In the genomic region with DNA sequence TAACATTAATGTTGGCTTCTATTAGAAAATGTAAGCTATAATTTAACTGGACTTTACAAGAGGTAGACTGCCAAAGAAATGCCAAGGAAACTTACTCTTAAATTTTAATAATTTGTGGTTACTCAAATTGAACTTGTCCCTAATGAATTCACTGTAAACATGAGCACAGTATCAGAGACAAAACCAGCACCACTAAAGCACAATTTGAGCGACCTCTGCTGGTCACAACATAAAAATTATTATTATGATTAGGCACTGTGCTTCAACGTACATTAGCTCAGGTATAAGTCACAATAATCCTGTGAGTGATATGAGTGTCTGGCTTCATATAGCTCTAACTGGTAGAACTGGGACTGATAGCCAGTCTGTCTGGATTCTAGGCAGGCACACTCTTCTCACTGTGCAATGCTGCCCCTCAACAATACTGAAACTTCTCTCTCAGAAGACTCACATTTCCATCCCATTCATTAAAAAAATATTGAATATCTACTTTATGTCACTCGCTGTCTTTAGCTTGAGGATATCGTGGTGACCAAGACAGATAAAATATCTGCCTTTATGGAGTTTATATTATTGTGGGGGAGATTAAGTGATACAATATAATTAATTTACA, we compare ENCODE assay signal across 8 cellular contexts. TPM values are rescaled to one million over a fixed set of nuclear protein-coding genes. Genes with fewer than 3 reads are reported as not detected.
A peak's percentile ranks its signal among the peaks of the same experiment; 100 is the strongest.
DNase-seq lines count a peak whose midpoint lies in the region; ATAC-seq and TF ChIP-seq lines count a peak whose summit lies in the region.

No MANE protein-coding gene starts in this region.

- H4K20me1 ChIP-seq in PC-9 (ENCODE audit: insufficient read depth) = no peaks in the 10 kb centered on the region

- no peak overlapping the region for H2AFZ ChIP-seq in PC-9

- H3K27ac ChIP-seq in PC-9 (no peak overlapping the region), tibial nerve (no peak overlapping the region)

- 37 to 44% methylated on average over 4 of the region's 4 CpGs for WGBS in tibial nerve, 2 donors

- H3K4me2 ChIP-seq in PC-9 = no peak overlapping the region

- peak; percentile 55 for TF ChIP-seq CTCF in PC-9 (conservative IDR thresholded peaks at IDR 0.05)
- peak; percentile 9 to 59 (median 22) for TF ChIP-seq CTCF in tibial nerve (IDR thresholded peaks at IDR 0.05)

- CTCF ChIA-PET in PC-9 (lab: Charles Lee) = interaction anchor here (0.5 to 1.6 kb wide), 7 partner anchors 16 to 615 kb away, joined by 3 to 11 read pairs (median 3); a partner anchor contains a TSS

- H3K4me3 ChIP-seq in PC-9 (no peak overlapping the region), tibial nerve (no peak overlapping the region)

- no peak for TF ChIP-seq POLR2A in tibial nerve (IDR thresholded peaks at IDR 0.05)

- no peaks in the 10 kb centered on the region for H3K4me1 ChIP-seq in PC-9 (replicated peaks; ENCODE audit: insufficient read depth)
- H3K4me1 ChIP-seq in tibial nerve = peaks cover 0 to 17% (median 0%) of the 10 kb centered on the region in 4 donors

- no peaks in the 10 kb centered on the region for H3K9me3 ChIP-seq in PC-9 (ENCODE audit: insufficient read depth, low read depth)
- no peaks in the 10 kb centered on the region for H3K9me3 ChIP-seq in tibial nerve

- BruUV-seq in PC-9 (replicated peaks; lab: Mats Ljungman, UMichigan) = no TSS peak

- H3K27me3 ChIP-seq in PC-9 (ENCODE audit: insufficient read depth, low read depth) = no peaks in the 10 kb centered on the region
- no peaks in the 10 kb centered on the region for H3K27me3 ChIP-seq in tibial nerve

- POLR2A ChIA-PET in PC-9 (lab: Charles Lee; ENCODE audit: unreplicated experiment) = interaction anchor here (0.6 to 0.7 kb wide), 2 partner anchors 131 to 153 kb away, joined by 3 read pairs; no protein-coding TSS in a partner anchor

- H3K9me2 ChIP-seq in PC-9 (ENCODE audit: insufficient read depth) = no peaks in the 10 kb centered on the region

- peak; percentile 97 for ATAC-seq in GM18511 (IDR thresholded peaks at IDR 0.05; ENCODE audit: unreplicated experiment)
- peak; percentile 89 for ATAC-seq in HG02981 (IDR thresholded peaks at IDR 0.05; ENCODE audit: unreplicated experiment)

- intact Hi-C loops in PC-9 (cut with micrococcal nuclease; ENCODE audit: unreplicated experiment) = loop anchor here (1.0 kb wide), 1 partner anchor 156 kb away; no protein-coding TSS in a partner anchor

- DNase-seq in ACHN (peak; percentile 63), PC-9 (no peak), fibroblast of peridontal ligament (ENCODE audit: extremely low read depth) (peak; percentile 51), tibial nerve (ENCODE audit: low spot score in 2 of 2) (no peak), DMS79 treated with DMSO at 0.1 percent for 48 hours (lab: John Stamatoyannopoulos, UW) (no peak), KBM-7 (no peak)

- H3K36me3 ChIP-seq in PC-9 (ENCODE audit: low read depth) (no peaks in the 10 kb centered on the region), tibial nerve (peaks cover 0 to 21% (median 0%) of the 10 kb centered on the region in 3 donors)

- in situ Hi-C loops in ACHN (cut with HindIII; ENCODE audit: low pct_ligation_motif_present, low pct_unique_long_range_greater_than_20kb, low sequenced_read_pairs) (loop anchor here (25.0 kb wide), 2 partner anchors 177 to 302 kb away; a partner anchor contains a TSS), KBM-7 (cut with MboI; ENCODE audit: low pct_unique_long_range_greater_than_20kb, low sequenced_read_pairs) (loop anchor here (25.0 kb wide), 2 partner anchors 152 to 302 kb away; a partner anchor contains a TSS)

- no peak for TF ChIP-seq EP300 in tibial nerve (IDR thresholded peaks at IDR 0.05)

- no peaks in the 10 kb centered on the region for H3F3A ChIP-seq in PC-9 (ENCODE audit: insufficient read depth, low read depth)

- H3K79me2 ChIP-seq in PC-9 (ENCODE audit: low read depth) = no peaks in the 10 kb centered on the region

RNA-seq across cellular contexts. Expression of a gene that starts 8.0 kb away (rescaled TPM):
- 13.8 and 14.1 TPM in 2 replicates for total RNA-seq in PC-9 (2021)
- total RNA-seq in tibial nerve = 10 to 100 TPM in 2 of 4 donors, 1 to 10 TPM in 2; 8.7 to 20.1 (median 11.0) TPM

Comparison
In these comparisons a context has a peak if more than half of its experiments do, and no peak if none do; other contexts are left out.
1. DNase-seq: peak in ACHN (single experiment) and fibroblast of peridontal ligament (single experiment); none in PC-9 (0 of 2), tibial nerve (0 of 2), DMS79 treated with DMSO at 0.1 percent for 48 hours (single experiment) and KBM-7 (single experiment).